23 cellular contexts compared by ENCODE assay signal in genomic region chr13:100195568-100195967, GRCh38.
"Had no signal": no experiment of that assay in that cellular context is flagged by ENCODE, and none has a peak within 500 bp of the region (broad histone marks: within the 10 kb centered on the region; RNA-seq: fewer than 3 reads in every experiment).

No MANE protein-coding gene starts in this region.

- H3K27ac ChIP-seq: ascending aorta, dorsolateral prefrontal cortex, epithelial cell of prostate, heart right ventricle, lower lobe of right lung, sigmoid colon, testis, uterus, WERI-Rb-1 had no signal

- DNase-seq: activated CD4-positive, alpha-beta T cell treated with anti-CD3 and anti-CD28 coated beads for 1 hour; activated CD4-positive, alpha-beta T cell treated with anti-CD3 and anti-CD28 coated beads, Interleukin-2, amount 50 U/mL, for 1 hour; activated CD8-positive, alpha-beta T cell treated with anti-CD3 and anti-CD28 coated beads, Interleukin-2, amount 10 ng/mL, durations not matched to agents 7 days and 5 days; activated gamma-delta T cell; central memory CD4-positive, alpha-beta T cell; dorsolateral prefrontal cortex; endodermal cell; heart right ventricle; kidney; lower lobe of right lung; naive thymus-derived CD4-positive, alpha-beta T cell; retina; sigmoid colon; stimulated activated CD4-positive, alpha-beta T cell treated with anti-CD3 and anti-CD28 coated beads, Interleukin-2, amount 100 ng/mL, for 48 hours; stimulated activated CD8-positive, alpha-beta memory T cell treated with anti-CD3 and anti-CD28 coated beads, Interleukin-4, amount 100 ng/mL, for 48 hours; stimulated activated naive CD4-positive, alpha-beta T cell; T-cell; testis; trophoblast cell; uterus; WERI-Rb-1 had no signal

- H3K27me3 ChIP-seq: ascending aorta, dorsolateral prefrontal cortex, heart right ventricle, sigmoid colon, testis, uterus had no signal

- H3K4me1 ChIP-seq: ascending aorta, heart right ventricle, lower lobe of right lung, sigmoid colon, uterus had no signal

- H3K4me3 ChIP-seq: ascending aorta, dorsolateral prefrontal cortex, heart right ventricle, lower lobe of right lung, sigmoid colon, testis, uterus had no signal

- H3K9me3 ChIP-seq: ascending aorta, heart right ventricle, lower lobe of right lung, sigmoid colon, testis, uterus had no signal

- H3K36me3 ChIP-seq: ascending aorta, heart right ventricle, lower lobe of right lung, sigmoid colon, uterus had no signal
